In the genomic region with DNA sequence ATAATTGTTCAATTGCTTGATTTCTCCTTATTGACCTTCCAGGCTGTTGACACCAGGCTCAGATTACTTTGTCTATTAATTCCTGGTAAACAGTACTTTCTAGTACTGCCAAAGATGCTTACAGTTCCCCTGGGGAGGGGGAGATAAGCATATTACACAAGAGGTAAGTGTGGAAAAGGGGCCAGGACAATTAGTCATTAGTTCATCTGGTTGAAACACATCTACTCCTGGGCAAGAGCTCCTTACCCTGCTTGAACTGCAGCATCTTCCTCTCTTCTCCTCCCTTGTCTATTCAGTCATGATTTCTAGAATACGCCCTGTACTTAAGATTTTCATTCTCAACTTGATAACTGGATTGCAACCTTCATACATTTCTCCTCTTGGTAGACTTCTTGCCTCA, we compare ENCODE assay signal across 26 cellular contexts.
"Had no signal": no experiment of that assay in that cellular context is flagged by ENCODE, and none has a peak within 500 bp of the region (broad histone marks: within the 10 kb centered on the region; RNA-seq: fewer than 3 reads in every experiment).

No MANE protein-coding gene starts in this region.

- H3K27ac ChIP-seq: coronary artery, esophagus muscularis mucosa, lower lobe of right lung, neutrophil, prostate gland, right atrium auricular region, suprapubic skin, transverse colon, upper lobe of right lung, uterus had no signal

- H3K9me3 ChIP-seq: esophagus muscularis mucosa, lower lobe of right lung, neutrophil, prostate gland, right atrium auricular region, suprapubic skin, transverse colon, upper lobe of right lung, uterus had no signal

- ATAC-seq: left ventricle myocardium superior; lower lobe of right lung; natural killer cell; sciatic nerve; stimulated activated naive CD8-positive, alpha-beta T cell treated with anti-CD3 and anti-CD28 coated beads, Interleukin-15, amount 100 ng/mL, for 72 hours; upper lobe of right lung had no signal

- H3K36me3 Mint-ChIP-seq: immature natural killer cell, natural killer cell had no signal

- H3K27ac Mint-ChIP-seq: immature natural killer cell; natural killer cell; stimulated activated naive CD8-positive, alpha-beta T cell treated with anti-CD3 and anti-CD28 coated beads, Interleukin-15, amount 100 ng/mL, for 72 hours had no signal

- H3K4me1 Mint-ChIP-seq: immature natural killer cell; natural killer cell; stimulated activated naive CD8-positive, alpha-beta T cell treated with anti-CD3 and anti-CD28 coated beads, Interleukin-15, amount 100 ng/mL, for 72 hours had no signal

- H3K36me3 ChIP-seq: esophagus muscularis mucosa, lower lobe of right lung, neutrophil, prostate gland, right atrium auricular region, suprapubic skin, transverse colon, upper lobe of right lung, uterus had no signal

- H3K9me3 Mint-ChIP-seq: immature natural killer cell; natural killer cell; stimulated activated naive CD8-positive, alpha-beta T cell treated with anti-CD3 and anti-CD28 coated beads, Interleukin-15, amount 100 ng/mL, for 72 hours had no signal

- DNase-seq: dermis blood vessel endothelial cell; effector memory CD4-positive, alpha-beta T cell; hypothalamus; immature natural killer cell; islet precursor cell; left ventricle myocardium superior; lower lobe of right lung; natural killer cell; stimulated activated CD4-positive, alpha-beta T cell treated with anti-CD3 and anti-CD28 coated beads, Interleukin-12 subunit alpha, Interleukin-12 subunit beta, amount 100 ng/mL, for 4 hours; stimulated activated CD4-positive, alpha-beta T cell treated with anti-CD3 and anti-CD28 coated beads, Interleukin-1b, Interleukin-23, amount 100 ng/mL, for 48 hours; stimulated activated CD4-positive, alpha-beta T cell treated with anti-CD3 and anti-CD28 coated beads, Interleukin-4, amount 100 ng/mL, for 1 hour; stimulated activated CD8-positive, alpha-beta memory T cell treated with anti-CD3 and anti-CD28 coated beads, Interleukin-4, amount 100 ng/mL, for 48 hours; stimulated activated naive CD4-positive, alpha-beta T cell; stimulated activated naive CD8-positive, alpha-beta T cell treated with anti-CD3 and anti-CD28 coated beads, Interleukin-15, amount 100 ng/mL, for 72 hours; transverse colon; upper lobe of right lung; uterus had no signal

- H3K27me3 ChIP-seq: esophagus muscularis mucosa, right atrium auricular region, suprapubic skin, transverse colon, upper lobe of right lung, uterus had no signal

- H3K4me3 ChIP-seq: coronary artery, esophagus muscularis mucosa, lower lobe of right lung, prostate gland, right atrium auricular region, smooth muscle cell, suprapubic skin, transverse colon, upper lobe of right lung, uterus had no signal

- H3K4me1 ChIP-seq: esophagus muscularis mucosa, lower lobe of right lung, prostate gland, right atrium auricular region, transverse colon, upper lobe of right lung, uterus had no signal

- H3K4me2 ChIP-seq: smooth muscle cell had no signal

- H3K4me3 Mint-ChIP-seq: immature natural killer cell; natural killer cell; neural crest cell; stimulated activated naive CD8-positive, alpha-beta T cell treated with anti-CD3 and anti-CD28 coated beads, Interleukin-15, amount 100 ng/mL, for 72 hours had no signal
